In the genomic region with DNA sequence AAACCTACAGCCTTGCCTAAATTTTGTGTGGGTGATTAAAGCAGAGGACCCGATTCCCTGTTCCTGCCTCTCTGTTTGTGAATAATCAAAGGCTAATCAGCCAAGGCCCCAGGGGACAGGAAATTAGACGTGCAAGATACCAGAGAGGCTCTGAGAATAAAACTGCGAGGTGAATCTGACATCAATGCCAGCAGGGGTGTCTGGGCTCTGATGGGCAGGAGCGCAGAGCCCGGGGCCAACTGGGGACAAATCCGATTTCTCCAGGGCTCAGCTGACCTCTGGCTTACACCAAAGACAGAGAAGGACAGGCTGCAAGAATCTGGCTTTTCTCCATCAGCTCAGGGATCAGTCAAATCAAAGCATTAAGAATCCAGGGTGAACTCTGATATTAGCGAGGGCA, we compare ENCODE assay signal across 2 cellular contexts.
TF ChIP-seq lines count a peak whose summit lies in the region.

No MANE protein-coding gene starts in this region.

TF ChIP-seq in GM23338, 12 proteins besides CTCF, POLR2A, EP300 and RAD21 (continued from another document):
- TF ChIP-seq EZH2 (IDR thresholded peaks at IDR 0.05; ENCODE audit: low read depth, unreplicated experiment), result no peak
TF ChIP-seq in GM23338: peak in this region for 0.

TF ChIP-seq in SK-N-SH, 30 proteins besides CTCF, POLR2A, EP300 and RAD21 (continued from another document):
- TF ChIP-seq REST (IDR thresholded peaks at IDR 0.05; ENCODE audit: low read depth, low read length), result no peak
- peak; percentile 90 for TF ChIP-seq FOXJ3 (CRISPR knock-in tag; IDR thresholded peaks at IDR 0.05)
- TF ChIP-seq TAF1 (IDR thresholded peaks at IDR 0.05; ENCODE audit: borderline replicate concordance, low read depth, low read length), result no peak
- no peak for TF ChIP-seq ZBTB33 (IDR thresholded peaks at IDR 0.05; ENCODE audit: borderline replicate concordance, low read depth)
- TF ChIP-seq MXI1 (IDR thresholded peaks at IDR 0.05; ENCODE audit: low read depth, low read length), result 0 out of 2 replicates have a peak, but pooled peaks have one; percentile 18
- TF ChIP-seq EZH2phosphoT487 (IDR thresholded peaks at IDR 0.05; ENCODE audit: borderline replicate concordance, low read depth), result no peak
- TF ChIP-seq NRF1 (IDR thresholded peaks at IDR 0.05; ENCODE audit: low read depth, low read length), result no peak
- TF ChIP-seq RFX5 (IDR thresholded peaks at IDR 0.05; ENCODE audit: low read length), result no peak
- TF ChIP-seq JUND (IDR thresholded peaks at IDR 0.05), result no peak
- TF ChIP-seq FOXM1 (IDR thresholded peaks at IDR 0.05; ENCODE audit: low read depth), result no peak
- TF ChIP-seq RCOR1 (IDR thresholded peaks at IDR 0.05; ENCODE audit: low read length), result peak; percentile 72; the same call in 1 of the 2 replicates
- TF ChIP-seq CHD2 (IDR thresholded peaks at IDR 0.05; ENCODE audit: low read length, partially characterized antibody), result peak; percentile 40
- TF ChIP-seq PBX3 (IDR thresholded peaks at IDR 0.05), result no peak
